In genomic region chr11:123519055-123519796, GRCh38 we compare ENCODE assay signal across 14 cellular contexts.
DNase-seq lines count a peak whose midpoint lies in the region; ATAC-seq, FAIRE-seq and TF ChIP-seq lines count a peak whose summit lies in the region.
"Had no signal": no experiment of that assay in that cellular context is flagged by ENCODE, and none has a peak within 500 bp of the region (broad histone marks: within the 10 kb centered on the region; RNA-seq: fewer than 3 reads in every experiment).

No MANE protein-coding gene starts in this region.

- CTCF ChIA-PET in A549 (lab: Yijun Ruan, JAX): interaction anchor here (0.7 to 2.5 kb wide), 4 partner anchors 8 to 57 kb away, joined by 3 to 9 read pairs (median 4); no protein-coding TSS in a partner anchor

- H3K36me3 ChIP-seq in body of pancreas (replicated peaks in 1 of 2; ENCODE audit: insufficient read depth in 1 of 2, low read depth in 2 of 2): no peaks in the 10 kb centered on the region

- no peak for DNase-seq in A549 (ENCODE audit: low read depth in 1 of 2, low spot score in 1 of 2)
- peak; percentile 78 for DNase-seq in HT1080 (ENCODE audit: low read depth)
- peak; percentile 19 for DNase-seq in astrocyte of the spinal cord (ENCODE audit: low read depth, low spot score)
- peak; percentile 38 for DNase-seq in kidney tubule cell (ENCODE audit: low spot score)
- no peak for DNase-seq in body of pancreas
- no peak for DNase-seq in NCI-H2081 treated with DMSO at 0.1 percent for 48 hours (lab: John Stamatoyannopoulos, UW)
- DNase-seq in effector CD8-positive, alpha-beta T cell (lab: John Stamatoyannopoulos, UW): no peak
- DNase-seq: activated effector memory CD4-positive, alpha-beta T cell treated with Interleukin-2 at 50 U/mL for 16 hours; CD4-positive, CD25-positive, alpha-beta regulatory T cell; NCI-H226; T1000 had no signal

- 74% methylated on average over 10 of the region's 11 CpGs for WGBS in A549 (ENCODE audit: missing lambda C conversion rate)
- 49 to 50% methylated on average over 11 of the region's 11 CpGs for WGBS in body of pancreas, 2 donors

- TF ChIP-seq RAD21 in A549 (conservative IDR thresholded peaks at IDR 0.05 in 1 of 2, IDR thresholded peaks at IDR 0.05 in 1 of 2): no peak

- ATAC-seq in A549 (peak; percentile 64 to 68), body of pancreas (no peak), HG03159 (IDR thresholded peaks at IDR 0.05; ENCODE audit: unreplicated experiment) (no peak)

- no peak for TF ChIP-seq POLR2A in A549 (IDR thresholded peaks at IDR 0.05; ENCODE audit: low read length)
- no peak for TF ChIP-seq POLR2A in body of pancreas (IDR thresholded peaks at IDR 0.05)

- TF ChIP-seq EP300 in A549 (IDR thresholded peaks at IDR 0.05): no peak

- H3K4me3 ChIP-seq in A549 (no peak overlapping the region), astrocyte of the spinal cord (ENCODE audit: low read depth, low read length) (no peak overlapping the region), body of pancreas (no peak overlapping the region)

- H3K9me3 ChIP-seq in A549 (no peaks in the 10 kb centered on the region), body of pancreas (no peaks in the 10 kb centered on the region)

- peak overlapping the region; percentile 32 for H3K4me2 ChIP-seq in A549

- POLR2A ChIA-PET in A549 (lab: Yijun Ruan, JAX): no interaction called here

- in situ Hi-C loops in astrocyte of the spinal cord (cut with HindIII; ENCODE audit: low sequenced_read_pairs): no loop called here

- peaks cover 0 to 5% of the 10 kb centered on the region in 2 donors for H3K27me3 ChIP-seq in body of pancreas

- H3K27ac ChIP-seq in A549 (peak overlapping the region in 1 of 2 experiments; percentile 45; a peak in 1 of 6 replicates), body of pancreas (no peak overlapping the region)
- H3K27ac ChIP-seq: epithelial cell of prostate had no signal

- peaks cover 20% of the 10 kb centered on the region for H3K4me1 ChIP-seq in A549
- H3K4me1 ChIP-seq in body of pancreas: no peaks in the 10 kb centered on the region

- no peak for FAIRE-seq in A549 (lab: Jason Lieb, UNC)
- FAIRE-seq: GM18507 had no signal

- TF ChIP-seq CTCF in A549 (IDR thresholded peaks at IDR 0.05): no peak
- no peak for TF ChIP-seq CTCF in astrocyte of the spinal cord (IDR thresholded peaks at IDR 0.05; ENCODE audit: low read depth, low read length)
- no peak for TF ChIP-seq CTCF in body of pancreas (IDR thresholded peaks at IDR 0.05)

- intact Hi-C loops in body of pancreas (cut with DNase I): no loop called here

TF ChIP-seq in A549, 52 proteins besides CTCF, POLR2A, EP300 and RAD21:
- no peak for TF ChIP-seq CHD2 (IDR thresholded peaks at IDR 0.05; ENCODE audit: low read length, partially characterized antibody)

Comparison
In these comparisons a context has a peak if more than half of its experiments do, and no peak if none do; other contexts are left out.
1. ATAC-seq: peak in A549 (2 of 2); none in body of pancreas (single experiment) and HG03159 (single experiment).
2. DNase-seq: peak in HT1080 (single experiment), astrocyte of the spinal cord (single experiment) and kidney tubule cell (single experiment); none in A549 (0 of 2), body of pancreas (0 of 4), NCI-H2081 treated with DMSO at 0.1 percent for 48 hours (single experiment) and effector CD8-positive, alpha-beta T cell (single experiment).